1 cellular context compared by ENCODE assay signal in the genomic region with DNA sequence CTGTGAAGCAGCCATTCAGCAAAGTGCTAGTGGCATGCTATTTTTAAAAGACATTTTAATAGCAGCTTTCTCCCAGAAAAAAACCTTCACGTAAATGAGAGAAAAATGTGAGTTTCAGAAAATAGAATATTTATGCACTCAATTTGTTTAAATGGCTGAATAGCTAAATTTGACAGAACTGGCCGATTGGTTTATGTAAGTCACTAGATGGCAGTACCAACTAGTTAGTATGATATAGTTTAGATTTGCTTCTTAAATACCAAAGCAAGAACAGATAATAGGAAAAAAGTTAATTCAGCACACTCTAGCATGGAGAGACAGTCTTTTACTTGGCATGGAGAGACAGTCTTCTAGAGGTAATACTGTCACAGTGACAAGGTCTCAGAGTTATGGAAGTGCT.
TF ChIP-seq lines count a peak whose summit lies in the region.

No MANE protein-coding gene starts in this region.

TF ChIP-seq in GM23338, 12 proteins besides CTCF, POLR2A, EP300 and RAD21 (continued from another document):
- TF ChIP-seq, protein P1, sequence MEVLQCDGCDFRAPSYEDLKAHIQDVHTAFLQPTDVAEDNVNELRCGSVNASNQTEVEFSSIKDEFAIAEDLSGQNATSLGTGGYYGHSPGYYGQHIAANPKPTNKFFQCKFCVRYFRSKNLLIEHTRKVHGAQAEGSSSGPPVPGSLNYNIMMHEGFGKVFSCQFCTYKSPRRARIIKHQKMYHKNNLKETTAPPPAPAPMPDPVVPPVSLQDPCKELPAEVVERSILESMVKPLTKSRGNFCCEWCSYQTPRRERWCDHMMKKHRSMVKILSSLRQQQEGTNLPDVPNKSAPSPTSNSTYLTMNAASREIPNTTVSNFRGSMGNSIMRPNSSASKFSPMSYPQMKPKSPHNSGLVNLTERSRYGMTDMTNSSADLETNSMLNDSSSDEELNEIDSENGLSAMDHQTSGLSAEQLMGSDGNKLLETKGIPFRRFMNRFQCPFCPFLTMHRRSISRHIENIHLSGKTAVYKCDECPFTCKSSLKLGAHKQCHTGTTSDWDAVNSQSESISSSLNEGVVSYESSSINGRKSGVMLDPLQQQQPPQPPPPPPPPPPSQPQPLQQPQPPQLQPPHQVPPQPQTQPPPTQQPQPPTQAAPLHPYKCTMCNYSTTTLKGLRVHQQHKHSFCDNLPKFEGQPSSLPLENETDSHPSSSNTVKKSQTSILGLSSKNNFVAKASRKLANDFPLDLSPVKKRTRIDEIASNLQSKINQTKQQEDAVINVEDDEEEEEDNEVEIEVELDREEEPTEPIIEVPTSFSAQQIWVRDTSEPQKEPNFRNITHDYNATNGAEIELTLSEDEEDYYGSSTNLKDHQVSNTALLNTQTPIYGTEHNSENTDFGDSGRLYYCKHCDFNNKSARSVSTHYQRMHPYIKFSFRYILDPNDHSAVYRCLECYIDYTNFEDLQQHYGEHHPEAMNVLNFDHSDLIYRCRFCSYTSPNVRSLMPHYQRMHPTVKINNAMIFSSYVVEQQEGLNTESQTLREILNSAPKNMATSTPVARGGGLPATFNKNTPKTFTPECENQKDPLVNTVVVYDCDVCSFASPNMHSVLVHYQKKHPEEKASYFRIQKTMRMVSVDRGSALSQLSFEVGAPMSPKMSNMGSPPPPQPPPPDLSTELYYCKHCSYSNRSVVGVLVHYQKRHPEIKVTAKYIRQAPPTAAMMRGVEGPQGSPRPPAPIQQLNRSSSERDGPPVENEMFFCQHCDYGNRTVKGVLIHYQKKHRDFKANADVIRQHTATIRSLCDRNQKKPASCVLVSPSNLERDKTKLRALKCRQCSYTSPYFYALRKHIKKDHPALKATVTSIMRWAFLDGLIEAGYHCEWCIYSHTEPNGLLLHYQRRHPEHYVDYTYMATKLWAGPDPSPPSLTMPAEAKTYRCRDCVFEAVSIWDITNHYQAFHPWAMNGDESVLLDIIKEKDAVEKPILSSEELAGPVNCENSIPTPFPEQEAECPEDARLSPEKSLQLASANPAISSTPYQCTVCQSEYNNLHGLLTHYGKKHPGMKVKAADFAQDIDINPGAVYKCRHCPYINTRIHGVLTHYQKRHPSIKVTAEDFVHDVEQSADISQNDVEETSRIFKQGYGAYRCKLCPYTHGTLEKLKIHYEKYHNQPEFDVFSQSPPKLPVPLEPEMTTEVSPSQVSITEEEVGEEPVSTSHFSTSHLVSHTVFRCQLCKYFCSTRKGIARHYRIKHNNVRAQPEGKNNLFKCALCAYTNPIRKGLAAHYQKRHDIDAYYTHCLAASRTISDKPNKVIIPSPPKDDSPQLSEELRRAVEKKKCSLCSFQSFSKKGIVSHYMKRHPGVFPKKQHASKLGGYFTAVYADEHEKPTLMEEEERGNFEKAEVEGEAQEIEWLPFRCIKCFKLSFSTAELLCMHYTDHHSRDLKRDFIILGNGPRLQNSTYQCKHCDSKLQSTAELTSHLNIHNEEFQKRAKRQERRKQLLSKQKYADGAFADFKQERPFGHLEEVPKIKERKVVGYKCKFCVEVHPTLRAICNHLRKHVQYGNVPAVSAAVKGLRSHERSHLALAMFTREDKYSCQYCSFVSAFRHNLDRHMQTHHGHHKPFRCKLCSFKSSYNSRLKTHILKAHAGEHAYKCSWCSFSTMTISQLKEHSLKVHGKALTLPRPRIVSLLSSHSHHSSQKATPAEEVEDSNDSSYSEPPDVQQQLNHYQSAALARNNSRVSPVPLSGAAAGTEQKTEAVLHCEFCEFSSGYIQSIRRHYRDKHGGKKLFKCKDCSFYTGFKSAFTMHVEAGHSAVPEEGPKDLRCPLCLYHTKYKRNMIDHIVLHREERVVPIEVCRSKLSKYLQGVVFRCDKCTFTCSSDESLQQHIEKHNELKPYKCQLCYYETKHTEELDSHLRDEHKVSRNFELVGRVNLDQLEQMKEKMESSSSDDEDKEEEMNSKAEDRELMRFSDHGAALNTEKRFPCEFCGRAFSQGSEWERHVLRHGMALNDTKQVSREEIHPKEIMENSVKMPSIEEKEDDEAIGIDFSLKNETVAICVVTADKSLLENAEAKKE (CRISPR knock-in tag; IDR thresholded peaks at IDR 0.05): no peak
- TF ChIP-seq ZNF114 (CRISPR knock-in tag; IDR thresholded peaks at IDR 0.05) (no peak), EZH2phosphoT487 (IDR thresholded peaks at IDR 0.05; ENCODE audit: unreplicated experiment) (no peak), ZNF331 (CRISPR knock-in tag; IDR thresholded peaks at IDR 0.05; ENCODE audit: low read depth) (no peak), CREB1 (CRISPR knock-in tag; IDR thresholded peaks at IDR 0.05; ENCODE audit: low read depth) (no peak), POLR2AphosphoS5 (IDR thresholded peaks at IDR 0.05; ENCODE audit: low read depth) (no peak)
- TF ChIP-seq, protein P2, sequence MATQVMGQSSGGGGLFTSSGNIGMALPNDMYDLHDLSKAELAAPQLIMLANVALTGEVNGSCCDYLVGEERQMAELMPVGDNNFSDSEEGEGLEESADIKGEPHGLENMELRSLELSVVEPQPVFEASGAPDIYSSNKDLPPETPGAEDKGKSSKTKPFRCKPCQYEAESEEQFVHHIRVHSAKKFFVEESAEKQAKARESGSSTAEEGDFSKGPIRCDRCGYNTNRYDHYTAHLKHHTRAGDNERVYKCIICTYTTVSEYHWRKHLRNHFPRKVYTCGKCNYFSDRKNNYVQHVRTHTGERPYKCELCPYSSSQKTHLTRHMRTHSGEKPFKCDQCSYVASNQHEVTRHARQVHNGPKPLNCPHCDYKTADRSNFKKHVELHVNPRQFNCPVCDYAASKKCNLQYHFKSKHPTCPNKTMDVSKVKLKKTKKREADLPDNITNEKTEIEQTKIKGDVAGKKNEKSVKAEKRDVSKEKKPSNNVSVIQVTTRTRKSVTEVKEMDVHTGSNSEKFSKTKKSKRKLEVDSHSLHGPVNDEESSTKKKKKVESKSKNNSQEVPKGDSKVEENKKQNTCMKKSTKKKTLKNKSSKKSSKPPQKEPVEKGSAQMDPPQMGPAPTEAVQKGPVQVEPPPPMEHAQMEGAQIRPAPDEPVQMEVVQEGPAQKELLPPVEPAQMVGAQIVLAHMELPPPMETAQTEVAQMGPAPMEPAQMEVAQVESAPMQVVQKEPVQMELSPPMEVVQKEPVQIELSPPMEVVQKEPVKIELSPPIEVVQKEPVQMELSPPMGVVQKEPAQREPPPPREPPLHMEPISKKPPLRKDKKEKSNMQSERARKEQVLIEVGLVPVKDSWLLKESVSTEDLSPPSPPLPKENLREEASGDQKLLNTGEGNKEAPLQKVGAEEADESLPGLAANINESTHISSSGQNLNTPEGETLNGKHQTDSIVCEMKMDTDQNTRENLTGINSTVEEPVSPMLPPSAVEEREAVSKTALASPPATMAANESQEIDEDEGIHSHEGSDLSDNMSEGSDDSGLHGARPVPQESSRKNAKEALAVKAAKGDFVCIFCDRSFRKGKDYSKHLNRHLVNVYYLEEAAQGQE (IDR thresholded peaks at IDR 0.05; ENCODE audit: unreplicated experiment): no peak
- TF ChIP-seq, protein P3, sequence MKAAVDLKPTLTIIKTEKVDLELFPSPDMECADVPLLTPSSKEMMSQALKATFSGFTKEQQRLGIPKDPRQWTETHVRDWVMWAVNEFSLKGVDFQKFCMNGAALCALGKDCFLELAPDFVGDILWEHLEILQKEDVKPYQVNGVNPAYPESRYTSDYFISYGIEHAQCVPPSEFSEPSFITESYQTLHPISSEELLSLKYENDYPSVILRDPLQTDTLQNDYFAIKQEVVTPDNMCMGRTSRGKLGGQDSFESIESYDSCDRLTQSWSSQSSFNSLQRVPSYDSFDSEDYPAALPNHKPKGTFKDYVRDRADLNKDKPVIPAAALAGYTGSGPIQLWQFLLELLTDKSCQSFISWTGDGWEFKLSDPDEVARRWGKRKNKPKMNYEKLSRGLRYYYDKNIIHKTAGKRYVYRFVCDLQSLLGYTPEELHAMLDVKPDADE (IDR thresholded peaks at IDR 0.05): no peak
